In genomic region chr7:81616951-81617350, GRCh38 we compare ENCODE assay signal across 17 cellular contexts.
DNase-seq lines count a peak whose midpoint lies in the region; ATAC-seq, FAIRE-seq and TF ChIP-seq lines count a peak whose summit lies in the region.
"Had no signal": no experiment of that assay in that cellular context is flagged by ENCODE, and none has a peak within 500 bp of the region (broad histone marks: within the 10 kb centered on the region; RNA-seq: fewer than 3 reads in every experiment).

No MANE protein-coding gene starts in this region.

- H2BK5ac ChIP-seq in neuronal stem cell (ENCODE audit: low read length): no peak overlapping the region

- TF ChIP-seq CTCF in GM12878 (IDR thresholded peaks at IDR 0.05 in 2 of 3, conservative IDR thresholded peaks at IDR 0.05 in 1 of 3; ENCODE audit: control insufficient read depth in 2 of 3, extremely low read depth in 1 of 3, insufficient read depth in 1 of 3, low read depth in 3 of 3, low read length in 3 of 3): no peak
- no peak for TF ChIP-seq CTCF in CD4-positive, alpha-beta T cell (IDR thresholded peaks at IDR 0.05)

- no peak for FAIRE-seq in GM12878 (lab: Jason Lieb, UNC)
- FAIRE-seq: GM12891 had no signal

- RAD21 ChIA-PET in GM12878 (lab: Charles Lee; ENCODE audit: unreplicated experiment): interaction anchor here (1.2 kb wide), 1 partner anchor 68 kb away, joined by 6 read pairs; no protein-coding TSS in a partner anchor

- no peak overlapping the region for H2BK15ac ChIP-seq in neuronal stem cell (ENCODE audit: low read length)

- CTCF ChIA-PET in GM12878 (lab: Yijun Ruan, JAX): interaction anchor here (1.0 to 1.4 kb wide), 2 partner anchors 12 to 115 kb away, joined by 3 to 4 read pairs; no protein-coding TSS in a partner anchor
- CTCF ChIA-PET in CD4-positive, alpha-beta T cell (lab: Charles Lee): no interaction called here

- H3K36me3 Mint-ChIP-seq in CD4-positive, alpha-beta T cell (ENCODE audit: low read depth): no peaks in the 10 kb centered on the region
- H3K36me3 Mint-ChIP-seq: activated naive CD4-positive, alpha-beta T cell treated with anti-CD3 and anti-CD28 coated beads, Interleukin-2, amount 10 ng/mL, durations not matched to agents 7 days and 5 days had no signal

- no peak overlapping the region for H2BK120ac ChIP-seq in neuronal stem cell (ENCODE audit: low read depth, low read length)

- peaks cover 2% of the 10 kb centered on the region for H3K9me3 Mint-ChIP-seq in CD4-positive, alpha-beta T cell

- H4K8ac ChIP-seq in neuronal stem cell (ENCODE audit: low read depth, low read length): no peak overlapping the region

- H3K4ac ChIP-seq in neuronal stem cell (ENCODE audit: low read length): no peak overlapping the region

- H3K27ac ChIP-seq in GM12878 (ENCODE audit: control insufficient read depth, insufficient read depth): no peak overlapping the region
- no peak overlapping the region for H3K27ac ChIP-seq in neuronal stem cell (replicated peaks; ENCODE audit: low read length)
- H3K27ac ChIP-seq in right cardiac atrium (ENCODE audit: low read length): no peak overlapping the region
- H3K27ac ChIP-seq in CD4-positive, alpha-beta T cell (ENCODE audit: low read depth, low read length): no peak overlapping the region
- H3K27ac ChIP-seq: left lung had no signal

- no peaks in the 10 kb centered on the region for H3K4me1 Mint-ChIP-seq in CD4-positive, alpha-beta T cell (ENCODE audit: low read depth)
- H3K4me1 Mint-ChIP-seq: activated naive CD4-positive, alpha-beta T cell treated with anti-CD3 and anti-CD28 coated beads, Interleukin-2, amount 10 ng/mL, durations not matched to agents 7 days and 5 days had no signal

- H2AFZ ChIP-seq in GM12878 (ENCODE audit: control insufficient read depth, low read depth, low read length) (no peak overlapping the region), neuronal stem cell (ENCODE audit: low read length) (peak overlapping the region; percentile 19)

- intact Hi-C loops in GM12878 (cut with micrococcal nuclease; ENCODE audit: unreplicated experiment) (no loop called here), right cardiac atrium (cut with DNase I) (no loop called here)
- intact Hi-C loops in CD4-positive, alpha-beta T cell (cut with DNase I, micrococcal nuclease): no loop called here

- TF ChIP-seq EP300 in GM12878 (IDR thresholded peaks at IDR 0.05; ENCODE audit: borderline replicate concordance in 1 of 2, control insufficient read depth in 1 of 2, low read depth in 2 of 2, low read length in 2 of 2): no peak

- H3K36me3 ChIP-seq in GM12878 (ENCODE audit: control insufficient read depth in 2 of 2, insufficient read depth in 2 of 2, low read length in 1 of 2) (no peaks in the 10 kb centered on the region), neuronal stem cell (replicated peaks in 1 of 2; ENCODE audit: control insufficient read depth in 2 of 2, insufficient read depth in 2 of 2, low read length in 2 of 2) (no peaks in the 10 kb centered on the region)
- H3K36me3 ChIP-seq: left lung had no signal

- H4K91ac ChIP-seq in neuronal stem cell (ENCODE audit: low read depth, low read length, poor library complexity): no peak overlapping the region

- H4K20me1 ChIP-seq in GM12878 (ENCODE audit: control insufficient read depth, insufficient read depth): no peaks in the 10 kb centered on the region

- no peak overlapping the region for H3K4me3 ChIP-seq in GM12878
- no peak overlapping the region for H3K4me3 ChIP-seq in neuronal stem cell (ENCODE audit: low read length in 2 of 2)
- no peak overlapping the region for H3K4me3 ChIP-seq in right cardiac atrium (ENCODE audit: low read length)
- H3K4me3 ChIP-seq: left lung had no signal

- DNase-seq in GM12878 (ENCODE audit: low read depth, low spot score): peak; percentile 37
- no peak for DNase-seq in neuronal stem cell (ENCODE audit: low spot score)
- no peak for DNase-seq in activated CD4-positive, CD25-positive, alpha-beta regulatory T cell treated with anti-CD3 and anti-CD28 coated beads, Interleukin-2, amount 50 U/mL, for 72 hours
- DNase-seq in SK-N-DZ (ENCODE audit: low spot score): no peak
- DNase-seq in right cardiac atrium: no peak
- no peak for DNase-seq in CD4-positive, alpha-beta T cell
- DNase-seq: activated CD8-positive, alpha-beta T cell treated with anti-CD3 and anti-CD28 coated beads, Interleukin-2, amount 10 ng/mL, durations not matched to agents 7 days and 5 days; activated naive CD4-positive, alpha-beta T cell treated with anti-CD3 and anti-CD28 coated beads, Interleukin-2, amount 10 ng/mL, durations not matched to agents 7 days and 5 days; KBM-7; left lung; NCI-H2081; nucleus accumbens; stimulated activated CD4-positive, alpha-beta T cell treated with anti-CD3 and anti-CD28 coated beads, Interleukin-2, amount 100 ng/mL, for 24 hours; stimulated activated naive CD8-positive, alpha-beta T cell treated with anti-CD3 and anti-CD28 coated beads, Interleukin-15, Interleukin-2, amounts not matched to agents 100 U/mL and 50 U/mL, for 24 hours had no signal

- H3K27ac Mint-ChIP-seq in CD4-positive, alpha-beta T cell: no peak overlapping the region
- H3K27ac Mint-ChIP-seq: activated CD8-positive, alpha-beta T cell treated with anti-CD3 and anti-CD28 coated beads, Interleukin-2, amount 10 ng/mL, durations not matched to agents 7 days and 5 days; activated naive CD4-positive, alpha-beta T cell treated with anti-CD3 and anti-CD28 coated beads, Interleukin-2, amount 10 ng/mL, durations not matched to agents 7 days and 5 days had no signal

- WGBS in GM12878 (ENCODE audit: insufficient coverage, insufficient replicate concordance, low lambda C conversion rate, missing lambda C conversion rate): 0% methylated on average over 3 of the region's 3 CpGs
- WGBS in neuronal stem cell (ENCODE audit: extremely low coverage in 2 of 2, insufficient read length in 2 of 2, insufficient replicate concordance in 1 of 2), 2 donors: no CpG with 5 or more reads among the region's 3 CpGs
- 80% methylated on average over 3 of the region's 3 CpGs for WGBS in right cardiac atrium

- no peak overlapping the region for H3K4me2 ChIP-seq in GM12878 (ENCODE audit: control insufficient read depth, insufficient read depth)
- H3K4me2 ChIP-seq in neuronal stem cell (ENCODE audit: insufficient read depth, low read length, poor library complexity, severe bottlenecking): no peak overlapping the region

- no peaks in the 10 kb centered on the region for H3K79me1 ChIP-seq in neuronal stem cell (ENCODE audit: low read depth, low read length)

- no peak overlapping the region for H2BK12ac ChIP-seq in neuronal stem cell (ENCODE audit: low read length)

- H3K9me3 ChIP-seq in GM12878 (replicated peaks; ENCODE audit: control insufficient read depth, insufficient read depth, low read length) (no peaks in the 10 kb centered on the region), neuronal stem cell (replicated peaks in 1 of 2; ENCODE audit: control insufficient read depth in 2 of 2, insufficient read depth in 1 of 2, low read depth in 1 of 2, low read length in 2 of 2) (no peaks in the 10 kb centered on the region), right cardiac atrium (ENCODE audit: control insufficient read depth, low read length) (no peaks in the 10 kb centered on the region)
- no peaks in the 10 kb centered on the region for H3K9me3 ChIP-seq in CD4-positive, alpha-beta T cell (ENCODE audit: control insufficient read depth, low read length)
- H3K9me3 ChIP-seq: left lung had no signal

- SMC1A ChIA-PET in GM12878 (lab: Charles Lee; ENCODE audit: uncharacterized antibody, unreplicated experiment): interaction anchor here (1.5 to 1.7 kb wide), 3 partner anchors 37 to 116 kb away, joined by 3 to 6 read pairs (median 4); no protein-coding TSS in a partner anchor

- H3K9ac ChIP-seq in GM12878 (ENCODE audit: control insufficient read depth, insufficient read depth, low read length): no peak overlapping the region
- no peak overlapping the region for H3K9ac ChIP-seq in neuronal stem cell (ENCODE audit: low read depth, low read length, poor library complexity)

- BruUV-seq in GM12878 (replicated peaks; lab: Mats Ljungman, UMichigan): no TSS peak

- no peaks in the 10 kb centered on the region for H3K27me3 ChIP-seq in GM12878 (replicated peaks in 1 of 2; ENCODE audit: control insufficient read depth in 2 of 2, insufficient read depth in 2 of 2, low read length in 1 of 2)
- H3K27me3 ChIP-seq in neuronal stem cell (ENCODE audit: control insufficient read depth in 3 of 3, insufficient read depth in 3 of 3, low read depth in 1 of 3, low read length in 3 of 3): no peaks in the 10 kb centered on the region
- no peaks in the 10 kb centered on the region for H3K27me3 ChIP-seq in right cardiac atrium (ENCODE audit: control insufficient read depth, insufficient read depth)
- no peaks in the 10 kb centered on the region for H3K27me3 ChIP-seq in CD4-positive, alpha-beta T cell (ENCODE audit: control insufficient read depth, insufficient read depth, low read length)
- H3K27me3 ChIP-seq: left lung had no signal

- no peaks in the 10 kb centered on the region for H3K27me3 Mint-ChIP-seq in CD4-positive, alpha-beta T cell
- H3K27me3 Mint-ChIP-seq: activated naive CD4-positive, alpha-beta T cell treated with anti-CD3 and anti-CD28 coated beads, Interleukin-2, amount 10 ng/mL, durations not matched to agents 7 days and 5 days had no signal

- POLR2A ChIA-PET in GM12878 (lab: Charles Lee): interaction anchor here (1.0 kb wide), 1 partner anchor 68 kb away, joined by 3 read pairs; no protein-coding TSS in a partner anchor
- POLR2A ChIA-PET in CD4-positive, alpha-beta T cell (lab: Charles Lee): no interaction called here

- no peak for TF ChIP-seq POLR2A in GM12878 (IDR thresholded peaks at IDR 0.05; ENCODE audit: low read depth, low read length)

- H3K4me1 ChIP-seq in GM12878 (ENCODE audit: control insufficient read depth, insufficient read depth, low read length) (no peaks in the 10 kb centered on the region), neuronal stem cell (ENCODE audit: control insufficient read depth in 2 of 2, insufficient read depth in 1 of 2, low read depth in 1 of 2, low read length in 2 of 2) (no peaks in the 10 kb centered on the region), right cardiac atrium (ENCODE audit: control insufficient read depth, insufficient read depth, low read length) (no peaks in the 10 kb centered on the region)
- H3K4me1 ChIP-seq: left lung had no signal

- in situ Hi-C loops in GM12878 (cut with MboI): no loop called here

- H3K4me3 Mint-ChIP-seq in CD4-positive, alpha-beta T cell: no peak overlapping the region
- H3K4me3 Mint-ChIP-seq: activated CD8-positive, alpha-beta T cell treated with anti-CD3 and anti-CD28 coated beads, Interleukin-2, amount 10 ng/mL, durations not matched to agents 7 days and 5 days; activated naive CD4-positive, alpha-beta T cell treated with anti-CD3 and anti-CD28 coated beads, Interleukin-2, amount 10 ng/mL, durations not matched to agents 7 days and 5 days had no signal

- H3K79me2 ChIP-seq in GM12878 (ENCODE audit: control insufficient read depth, insufficient read depth, low read length): no peaks in the 10 kb centered on the region

- H3K14ac ChIP-seq in neuronal stem cell (ENCODE audit: low read length): no peak overlapping the region

- no peak for TF ChIP-seq RAD21 in GM12878 (IDR thresholded peaks at IDR 0.05; ENCODE audit: insufficient read depth, low read depth, low read length)

- H3K18ac ChIP-seq in neuronal stem cell (ENCODE audit: low read length): no peak overlapping the region

- no peak overlapping the region for H2AK5ac ChIP-seq in neuronal stem cell (ENCODE audit: low read depth, low read length)

- ATAC-seq in GM18868 (IDR thresholded peaks at IDR 0.05; ENCODE audit: unreplicated experiment) (peak; percentile 76), HG03095 (IDR thresholded peaks at IDR 0.05; ENCODE audit: unreplicated experiment) (peak; percentile 54), GM12878 (peak; percentile 75), right cardiac atrium (no peak)
- ATAC-seq in CD4-positive, alpha-beta T cell (ENCODE audit: poor library complexity): no peak
- ATAC-seq: activated CD8-positive, alpha-beta T cell treated with anti-CD3 and anti-CD28 coated beads, Interleukin-2, amount 10 ng/mL, durations not matched to agents 7 days and 5 days; left lung; stimulated activated naive CD8-positive, alpha-beta T cell treated with anti-CD3 and anti-CD28 coated beads, Interleukin-15, Interleukin-2, amounts not matched to agents 100 U/mL and 50 U/mL, for 24 hours had no signal

- H3K23ac ChIP-seq in neuronal stem cell (ENCODE audit: low read depth, low read length, poor library complexity): no peak overlapping the region

Comparison
In these comparisons a context has a peak if more than half of its experiments do, and no peak if none do; other contexts are left out.
1. ATAC-seq: peak in GM18868 (single experiment), HG03095 (single experiment) and GM12878 (single experiment); none in right cardiac atrium (0 of 2) and CD4-positive, alpha-beta T cell (single experiment).